8 cellular contexts compared by ENCODE assay signal in genomic region chr13:44989071-44989889, GRCh38. TPM values are rescaled to one million over a fixed set of nuclear protein-coding genes. Genes with fewer than 3 reads are reported as not detected.
A peak's percentile ranks its signal among the peaks of the same experiment; 100 is the strongest.
DNase-seq lines count a peak whose midpoint lies in the region; ATAC-seq and TF ChIP-seq lines count a peak whose summit lies in the region.

Gene GPALPP1, plus strand, starts transcription at chr13:44989538. Its CDS starts 117 bp downstream, at chr13:44989655.
Gene NUFIP1, minus strand, starts transcription at chr13:44989471. Its CDS starts 35 bp downstream, at chr13:44989436.

- DNase-seq in NCI-H128 (lab: John Stamatoyannopoulos, UW; ENCODE audit: unreplicated experiment) (peak; percentile 73), SW 1271 (lab: John Stamatoyannopoulos, UW) (peak; percentile 88 to 93), adipocyte (ENCODE audit: low read depth) (peak; percentile 99), heart right ventricle (peak; percentile 89 to 96), pons (ENCODE audit: low spot score) (peak; percentile 92), upper lobe of left lung (peak; percentile 89 to 95)

- peak within 1 kb of the TSS; percentile 51 to 94 (median 84) for H3K27ac ChIP-seq in heart right ventricle
- peak within 1 kb of the TSS; percentile 88 to 89 (median 88) for H3K27ac ChIP-seq in upper lobe of left lung

- peak in 1 of 4 donors; percentile 61 for TF ChIP-seq EP300 in upper lobe of left lung (IDR thresholded peaks at IDR 0.05)

- H3K27me3 ChIP-seq in adipocyte (replicated peaks; ENCODE audit: control insufficient read depth, insufficient read depth, low read length) = no peaks in the 10 kb centered on the region
- H3K27me3 ChIP-seq in heart right ventricle = no peaks in the 10 kb centered on the region
- H3K27me3 ChIP-seq in upper lobe of left lung = no peaks in the 10 kb centered on the region

- peaks cover 30% of the 10 kb centered on the region for H3K4me1 ChIP-seq in adipocyte (ENCODE audit: control insufficient read depth, insufficient read depth, low read length)
- H3K4me1 ChIP-seq in heart right ventricle = peaks cover 0 to 48% (median 27%) of the 10 kb centered on the region in 9 donors
- peaks cover 25 to 38% (median 29%) of the 10 kb centered on the region in 4 donors for H3K4me1 ChIP-seq in upper lobe of left lung

- intact Hi-C loops in heart right ventricle (cut with DNase I) = loop anchor here in 1 of 10 donors (10.0 kb wide), 1 partner anchor 316 kb away; no protein-coding TSS in a partner anchor

- ATAC-seq in HG02759 (IDR thresholded peaks at IDR 0.05; ENCODE audit: unreplicated experiment) = peak; percentile 98
- ATAC-seq in heart right ventricle = peak; percentile 96 to 99 (median 98)
- ATAC-seq in upper lobe of left lung (ENCODE audit: low FRiP score in 2 of 2) = peak; percentile 96 to 99

- peak within 1 kb of the TSS; percentile 96 for H3K9ac ChIP-seq in adipocyte (ENCODE audit: low read length)

- peak within 1 kb of the TSS; percentile 92 for H3K4me3 ChIP-seq in GM12875 (ENCODE audit: low read depth, low read length)
- peak within 1 kb of the TSS; percentile 99 for H3K4me3 ChIP-seq in adipocyte (ENCODE audit: low read length)
- H3K4me3 ChIP-seq in heart right ventricle = peak within 1 kb of the TSS; percentile 66 to 99 (median 92)
- peak within 1 kb of the TSS; percentile 77 to 90 (median 86) for H3K4me3 ChIP-seq in upper lobe of left lung

- TF ChIP-seq POLR2A in upper lobe of left lung (IDR thresholded peaks at IDR 0.05) = peak in 3 of 4 donors; percentile 15 to 77 (median 59)

- WGBS in heart right ventricle, 2 donors = 0% methylated on average over 66 of the region's 66 CpGs
- WGBS in upper lobe of left lung, 2 donors = 0 to 1% methylated on average over 25 to 58 of the region's 66 CpGs

- no peak for TF ChIP-seq CTCF in GM12875 (IDR thresholded peaks at IDR 0.05; ENCODE audit: borderline replicate concordance, insufficient read depth, low read depth, low read length)
- peak in 1 of 9 donors; percentile 7 for TF ChIP-seq CTCF in heart right ventricle (IDR thresholded peaks at IDR 0.05)
- TF ChIP-seq CTCF in upper lobe of left lung (IDR thresholded peaks at IDR 0.05) = peak in 3 of 6 experiments; percentile 15 to 48 (median 19)

- H3K9me3 ChIP-seq in adipocyte (ENCODE audit: control insufficient read depth, low read length) = no peaks in the 10 kb centered on the region
- H3K9me3 ChIP-seq in heart right ventricle = no peaks in the 10 kb centered on the region
- H3K9me3 ChIP-seq in upper lobe of left lung = no peaks in the 10 kb centered on the region

- H3K36me3 ChIP-seq in adipocyte (ENCODE audit: control insufficient read depth, insufficient read depth, low read length, severe bottlenecking) = peaks cover 7% of the 10 kb centered on the region
- peaks cover 0 to 21% (median 0%) of the 10 kb centered on the region in 9 donors for H3K36me3 ChIP-seq in heart right ventricle
- peaks cover 0 to 14% (median under 1%) of the 10 kb centered on the region in 4 donors for H3K36me3 ChIP-seq in upper lobe of left lung

RNA-seq across cellular contexts. Expression of gene GPALPP1, which starts in this region (rescaled TPM):
- total RNA-seq in heart right ventricle (10 to 100 TPM; 10.9 to 16.5 (median 13.0) TPM), upper lobe of left lung (10 to 100 TPM; 16.7 to 46.1 (median 22.2) TPM)
- 1 to 10 TPM; 5.7 to 6.7 TPM for polyA plus RNA-seq in heart right ventricle

RNA-seq across cellular contexts. Expression of gene NUFIP1, which starts in this region (rescaled TPM):
- total RNA-seq in heart right ventricle (1 to 10 TPM; 2.3 to 5.0 (median 3.2) TPM), upper lobe of left lung (1 to 10 TPM in 5 of 6 donors, under 1 TPM in 1; 0.78 to 4.1 (median 3.5) TPM)
- polyA plus RNA-seq in heart right ventricle = 1 to 10 TPM; 1.5 to 2.0 TPM

Comparison
In these comparisons a context has a peak if more than half of its experiments do, and no peak if none do; other contexts are left out.
1. Peak in every context shown above with its lines: DNase-seq, ATAC-seq, H3K4me3 ChIP-seq and H3K27ac ChIP-seq.